Comparison of ENCODE assay signal across 18 cellular contexts in genomic region chr6:70308142-70308541, GRCh38. TPM values are rescaled to one million over a fixed set of nuclear protein-coding genes. Genes with fewer than 3 reads are reported as not detected.
DNase-seq lines count a peak whose midpoint lies in the region; ATAC-seq, FAIRE-seq and TF ChIP-seq lines count a peak whose summit lies in the region.
"Not testable (repeated sequence)": the region's sequence is repeated elsewhere in the genome, so short reads cannot be mapped to it uniquely, and the experiment has no call there.
"Had no signal": no experiment of that assay in that cellular context is flagged by ENCODE, and none has a peak within 500 bp of the region (broad histone marks: within the 10 kb centered on the region; RNA-seq: fewer than 3 reads in every experiment).

No MANE protein-coding gene starts in this region.

- H3K4me1 ChIP-seq in foreskin keratinocyte, lower lobe of right lung, psoas muscle: not testable (repeated sequence)

- not testable (repeated sequence) for H3K9me3 ChIP-seq in lower lobe of right lung, psoas muscle

- peaks cover 92% of the 10 kb centered on the region for H3K27me3 ChIP-seq in foreskin keratinocyte
- H3K27me3 ChIP-seq in lower lobe of right lung (ENCODE audit: low read depth); psoas muscle (ENCODE audit: insufficient read depth in 3 of 3, low read length in 2 of 3): not testable (repeated sequence)

- intact Hi-C loops in lower lobe of right lung (cut with DNase I); psoas muscle (cut with DNase I): not testable (repeated sequence)

- FAIRE-seq in A204.1 (lab: Jason Lieb, UNC) (peak; percentile 98), colon (lab: Jason Lieb, UNC) (peak; percentile 82)

- DNase-seq in DMS 273 (lab: John Stamatoyannopoulos, UW; ENCODE audit: unreplicated experiment) (peak; percentile 28), NCI-H2227 (lab: John Stamatoyannopoulos, UW; ENCODE audit: unreplicated experiment) (peak; percentile 2)
- DNase-seq in foreskin keratinocyte, lower lobe of right lung, psoas muscle: not testable (repeated sequence)

- H3K4me3 ChIP-seq in lower lobe of right lung, psoas muscle: not testable (repeated sequence)

- not testable (repeated sequence) for H3K36me3 ChIP-seq in lower lobe of right lung; psoas muscle (ENCODE audit: insufficient read depth in 1 of 2, low read depth in 1 of 2)

- not testable (repeated sequence) for H3K27ac ChIP-seq in foreskin keratinocyte, lower lobe of right lung, psoas muscle

- peak; percentile 46; the same call in 2 of the 3 replicates for ATAC-seq in SK-N-SH treated with all-trans-retinoic acid at 6 μM for 48 hours
- ATAC-seq in foreskin keratinocyte, lower lobe of right lung, psoas muscle: not testable (repeated sequence)

- peak; percentile 45 for TF ChIP-seq CTCF in foreskin keratinocyte (conservative IDR thresholded peaks at IDR 0.05)
- TF ChIP-seq CTCF in lower lobe of right lung (IDR thresholded peaks at IDR 0.05), result peak; percentile 34
- peak; percentile 28 for TF ChIP-seq CTCF in psoas muscle (IDR thresholded peaks at IDR 0.05)

RNA-seq across cellular contexts. Expression of gene COL9A1, which starts 5.3 kb away (rescaled TPM):
- total RNA-seq in foreskin keratinocyte, result not detected in 2 replicates
- polyA plus RNA-seq in foreskin keratinocyte, result not detected in 2 replicates
- not detected for total RNA-seq in lower lobe of right lung
- total RNA-seq in psoas muscle, result not detected
- polyA plus RNA-seq in psoas muscle, result under 1 TPM in 2 of 3 donors, not detected in 1; 0.03 to 0.10 TPM
- total RNA-seq: A172; activated CD4-positive, alpha-beta memory T cell treated with anti-CD3 and anti-CD28 coated beads for 36 hours; Caco-2; kidney epithelial cell; natural killer cell treated with Interleukin-12 subunit alpha and Interleukin-12 subunit beta and Interleukin-15 and Interleukin-18, amount 100 ng/mL, for 72 hours; posterior vena cava; RPMI7951; T-helper 1 cell treated with Interleukin-12 subunit alpha and Interleukin-12 subunit beta and Interleukin-4 antibody, amounts not matched to agents 30 ng/mL and 1 ng/mL, for 36 hours had no signal
- polyA plus RNA-seq: BJ, IgD-negative memory B cell had no signal
